Comparison of ENCODE assay signal across 8 cellular contexts in the genomic region with DNA sequence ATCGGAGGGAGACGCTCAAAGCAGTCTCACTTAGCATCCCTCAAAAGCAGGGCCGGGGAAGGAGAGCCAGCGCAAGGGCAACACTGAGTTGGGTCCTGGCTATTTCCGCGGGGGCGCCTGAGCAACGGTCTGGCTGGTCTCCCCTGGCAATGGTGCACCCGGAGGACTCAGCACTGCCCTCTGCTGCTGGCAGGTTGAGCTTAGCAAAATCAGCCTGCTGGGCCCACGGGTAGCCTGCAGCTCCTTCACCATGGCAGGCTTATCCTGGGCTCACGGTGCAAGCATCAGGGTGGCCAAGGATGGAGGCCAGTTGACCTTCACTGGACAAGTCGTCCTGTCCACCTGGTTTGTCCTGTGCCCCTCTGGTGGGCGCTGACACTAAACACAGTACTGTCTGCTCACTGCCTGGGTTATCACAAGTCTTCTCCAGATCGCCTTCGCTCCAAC. TPM values are rescaled to one million over a fixed set of nuclear protein-coding genes. Genes with fewer than 3 reads are reported as not detected.
DNase-seq lines count a peak whose midpoint lies in the region; ATAC-seq and TF ChIP-seq lines count a peak whose summit lies in the region.

No MANE protein-coding gene starts in this region.

- no peaks in the 10 kb centered on the region for H3K9me3 Mint-ChIP-seq in activated CD4-positive, alpha-beta T cell treated with anti-CD3 and anti-CD28 coated beads for 36 hours (ENCODE audit: low read depth)

- no peaks in the 10 kb centered on the region for H3K27me3 Mint-ChIP-seq in activated CD4-positive, alpha-beta T cell treated with anti-CD3 and anti-CD28 coated beads for 36 hours

- POLR2A ChIA-PET in activated CD4-positive, alpha-beta T cell treated with anti-CD3 and anti-CD28 coated beads for 36 hours (lab: Charles Lee) = interaction anchor here (0.6 to 1.2 kb wide), 3 partner anchors 41 to 240 kb away, joined by 3 to 7 read pairs (median 4); a partner anchor contains a TSS

- CTCF ChIA-PET in activated CD4-positive, alpha-beta T cell treated with anti-CD3 and anti-CD28 coated beads for 36 hours (lab: Charles Lee) = interaction anchor here (0.5 to 4.9 kb wide), 30 partner anchors 9 to 482 kb away, joined by 3 to 37 read pairs (median 4); a partner anchor contains a TSS

- H3K4me1 ChIP-seq in right lobe of liver = peaks cover 0 to 6% (median 2%) of the 10 kb centered on the region in 4 donors

- H3K36me3 Mint-ChIP-seq in activated CD4-positive, alpha-beta T cell treated with anti-CD3 and anti-CD28 coated beads for 36 hours (ENCODE audit: low read depth) = no peaks in the 10 kb centered on the region

- no peaks in the 10 kb centered on the region for H3K9me3 ChIP-seq in right lobe of liver

- no peak overlapping the region for H3K27ac Mint-ChIP-seq in activated CD4-positive, alpha-beta T cell treated with anti-CD3 and anti-CD28 coated beads for 36 hours

- DNase-seq in DMS 273 (lab: John Stamatoyannopoulos, UW; ENCODE audit: unreplicated experiment) (peak; percentile 76), DMS 273 treated with DMSO at 0.1 percent for 48 hours (lab: John Stamatoyannopoulos, UW) (no peak), NCI-H146 treated with DMSO at 0.1 percent for 48 hours (lab: John Stamatoyannopoulos, UW; ENCODE audit: unreplicated experiment) (peak; percentile 7), coronary artery (ENCODE audit: low spot score) (peak; percentile 75), right lobe of liver (peak in 2 of 3 donors; percentile 70 to 77)
- DNase-seq in activated CD4-positive, alpha-beta T cell treated with anti-CD3 and anti-CD28 coated beads for 36 hours = peak; percentile 86
- peak; percentile 20 for DNase-seq in stimulated activated CD8-positive, alpha-beta memory T cell treated with anti-CD3 and anti-CD28 coated beads, Interleukin-12 subunit alpha, Interleukin-12 subunit beta, amount 100 ng/mL, for 1 hour (ENCODE audit: low read depth)

- H3K27me3 ChIP-seq in right lobe of liver = no peaks in the 10 kb centered on the region

- H3K4me3 ChIP-seq in coronary artery = no peak overlapping the region
- H3K4me3 ChIP-seq in right lobe of liver = no peak overlapping the region

- ATAC-seq in activated CD4-positive, alpha-beta T cell treated with anti-CD3 and anti-CD28 coated beads for 36 hours = peak; percentile 79
- peak; percentile 58 to 77 (median 72) for ATAC-seq in right lobe of liver
- no peak for ATAC-seq in HG02884 (IDR thresholded peaks at IDR 0.05; ENCODE audit: unreplicated experiment)

- TF ChIP-seq CTCF in coronary artery (IDR thresholded peaks at IDR 0.05) (peak; percentile 78), right lobe of liver (IDR thresholded peaks at IDR 0.05) (peak; percentile 42 to 70 (median 57))

- no peak overlapping the region for H3K4me3 Mint-ChIP-seq in activated CD4-positive, alpha-beta T cell treated with anti-CD3 and anti-CD28 coated beads for 36 hours

- TF ChIP-seq POLR2A in right lobe of liver (IDR thresholded peaks at IDR 0.05) = no peak

- WGBS in right lobe of liver (ENCODE audit: insufficient coverage, low coverage, low lambda C conversion rate, missing lambda C conversion rate) = 86% methylated on average over 3 of the region's 15 CpGs

- no peaks in the 10 kb centered on the region for H3K36me3 ChIP-seq in right lobe of liver

- intact Hi-C loops in activated CD4-positive, alpha-beta T cell treated with anti-CD3 and anti-CD28 coated beads for 36 hours (cut with DNase I, micrococcal nuclease) = loop anchor here (1.0 to 5.0 kb wide), 3 partner anchors 20 to 400 kb away; a partner anchor contains a TSS
- intact Hi-C loops in right lobe of liver (cut with DNase I) = loop anchor here (5.0 to 10.0 kb wide), 2 partner anchors 245 to 248 kb away; no protein-coding TSS in a partner anchor

- H3K27ac ChIP-seq in coronary artery = no peak overlapping the region
- no peak overlapping the region for H3K27ac ChIP-seq in right lobe of liver

- peaks cover 13% of the 10 kb centered on the region for H3K4me1 Mint-ChIP-seq in activated CD4-positive, alpha-beta T cell treated with anti-CD3 and anti-CD28 coated beads for 36 hours

RNA-seq across cellular contexts. Expression of a gene that starts 14.4 kb away (rescaled TPM):
- not detected for total RNA-seq in activated CD4-positive, alpha-beta T cell treated with anti-CD3 and anti-CD28 coated beads for 36 hours
- 10 to 100 TPM in 2 of 6 experiments, 1 to 10 TPM in 2, under 1 TPM in 2; 0.26 to 13.8 (median 1.7) TPM for total RNA-seq in right lobe of liver

RNA-seq across cellular contexts. Expression of a gene that starts 46.2 kb away (rescaled TPM):
- total RNA-seq in activated CD4-positive, alpha-beta T cell treated with anti-CD3 and anti-CD28 coated beads for 36 hours = not detected
- not detected for total RNA-seq in right lobe of liver
